Comparison of ENCODE assay signal across 11 cellular contexts in genomic region chr12:80838708-80839107, GRCh38.
DNase-seq lines count a peak whose midpoint lies in the region; ATAC-seq lines count a peak whose summit lies in the region.
"Had no signal": no experiment of that assay in that cellular context is flagged by ENCODE, and none has a peak within 500 bp of the region (broad histone marks: within the 10 kb centered on the region; RNA-seq: fewer than 3 reads in every experiment).

No MANE protein-coding gene starts in this region.

- H3K4me1 ChIP-seq in mesendoderm (ENCODE audit: control insufficient read depth, low read depth, low read length) (peaks cover 4% of the 10 kb centered on the region), HAP-1 (peaks cover 8% of the 10 kb centered on the region; the same call in 1 of the 2 replicates)

- no peak overlapping the region for H3K4ac ChIP-seq in mesendoderm (ENCODE audit: low read depth, low read length)

- no peak overlapping the region for H2AK5ac ChIP-seq in mesendoderm (ENCODE audit: low read length)

- no CpG with 5 or more reads among the region's 1 CpG for WGBS in mesendoderm (ENCODE audit: extremely low coverage, insufficient coverage, low lambda C conversion rate)

- H2BK15ac ChIP-seq in mesendoderm (replicated peaks; ENCODE audit: low read depth): no peak overlapping the region

- no peaks in the 10 kb centered on the region for H3K79me2 ChIP-seq in mesendoderm (ENCODE audit: control insufficient read depth, insufficient read depth, low read length)

- H3K9me3 ChIP-seq in HAP-1: no peaks in the 10 kb centered on the region

- in situ Hi-C loops in HAP-1 (cut with MboI; ENCODE audit: low sequenced_read_pairs): no loop called here

- H3K79me1 ChIP-seq in mesendoderm (ENCODE audit: low read length): no peaks in the 10 kb centered on the region

- DNase-seq in NCI-H524 treated with DMSO at 0.1 percent for 48 hours (lab: John Stamatoyannopoulos, UW): peak; percentile 68
- peak; percentile 42 for DNase-seq in mesendoderm
- no peak for DNase-seq in HAP-1 (ENCODE audit: low spot score in 2 of 2)
- no peak for DNase-seq in SKM-1 treated with dmso at 0.1 percent for 144 hours (lab: John Stamatoyannopoulos, UW; ENCODE audit: unreplicated experiment)
- DNase-seq: stimulated activated CD4-positive, alpha-beta T cell treated with anti-CD3 and anti-CD28 coated beads, Interleukin-12 subunit alpha, Interleukin-12 subunit beta, amount 100 ng/mL, for 4 hours; stimulated activated naive CD8-positive, alpha-beta T cell treated with anti-CD3 and anti-CD28 coated beads, Interleukin-15, Interleukin-2, amounts not matched to agents 100 U/mL and 50 U/mL, for 24 hours; T-helper 9 cell had no signal

- H3K9ac ChIP-seq in mesendoderm (ENCODE audit: low read length): no peak overlapping the region

- no peaks in the 10 kb centered on the region for H3K36me3 ChIP-seq in mesendoderm (ENCODE audit: control insufficient read depth, insufficient read depth, low read length)
- H3K36me3 ChIP-seq in HAP-1 (replicated peaks): peaks cover 13% of the 10 kb centered on the region

- peak overlapping the region; percentile 13 for H3K18ac ChIP-seq in mesendoderm (ENCODE audit: low read length)

- no peak overlapping the region for H3K27ac ChIP-seq in mesendoderm (ENCODE audit: low read depth, low read length)

- no peak overlapping the region for H4K8ac ChIP-seq in mesendoderm (ENCODE audit: low read depth, low read length)

- H2BK5ac ChIP-seq in mesendoderm (ENCODE audit: low read length): no peak overlapping the region

- H4K5ac ChIP-seq in mesendoderm (ENCODE audit: low read length): no peak overlapping the region

- peak; percentile 58 for ATAC-seq in GM19023 (IDR thresholded peaks at IDR 0.05; ENCODE audit: unreplicated experiment)
- peak; percentile 49 for ATAC-seq in HG02571 (IDR thresholded peaks at IDR 0.05; ENCODE audit: unreplicated experiment)
- no peak for ATAC-seq in GM19467 (IDR thresholded peaks at IDR 0.05; ENCODE audit: unreplicated experiment)
- no peak for ATAC-seq in HG02884 (IDR thresholded peaks at IDR 0.05; ENCODE audit: unreplicated experiment)
- ATAC-seq: stimulated activated naive CD8-positive, alpha-beta T cell treated with anti-CD3 and anti-CD28 coated beads, Interleukin-15, Interleukin-2, amounts not matched to agents 100 U/mL and 50 U/mL, for 24 hours had no signal

- H3K4me3 ChIP-seq in mesendoderm (ENCODE audit: low read length) (no peak overlapping the region), HAP-1 (no peak overlapping the region)

- H3K27me3 ChIP-seq in mesendoderm (ENCODE audit: insufficient read depth, low read length, poor library complexity): no peaks in the 10 kb centered on the region
- no peaks in the 10 kb centered on the region for H3K27me3 ChIP-seq in HAP-1 (ENCODE audit: low read depth)

- H3K23ac ChIP-seq in mesendoderm (ENCODE audit: low read length): no peak overlapping the region

- H2BK120ac ChIP-seq in mesendoderm (ENCODE audit: low read depth, low read length): no peak overlapping the region

- no peak overlapping the region for H3K4me2 ChIP-seq in mesendoderm (ENCODE audit: low read length)

- no peak overlapping the region for H3K56ac ChIP-seq in mesendoderm (ENCODE audit: low read length)

Comparison
In these comparisons a context has a peak if more than half of its experiments do, and no peak if none do; other contexts are left out.
1. ATAC-seq: peak in GM19023 (single experiment) and HG02571 (single experiment); none in GM19467 (single experiment) and HG02884 (single experiment).
2. DNase-seq: peak in NCI-H524 treated with DMSO at 0.1 percent for 48 hours (single experiment) and mesendoderm (single experiment); none in HAP-1 (0 of 2) and SKM-1 treated with dmso at 0.1 percent for 144 hours (single experiment).